In the genomic region with DNA sequence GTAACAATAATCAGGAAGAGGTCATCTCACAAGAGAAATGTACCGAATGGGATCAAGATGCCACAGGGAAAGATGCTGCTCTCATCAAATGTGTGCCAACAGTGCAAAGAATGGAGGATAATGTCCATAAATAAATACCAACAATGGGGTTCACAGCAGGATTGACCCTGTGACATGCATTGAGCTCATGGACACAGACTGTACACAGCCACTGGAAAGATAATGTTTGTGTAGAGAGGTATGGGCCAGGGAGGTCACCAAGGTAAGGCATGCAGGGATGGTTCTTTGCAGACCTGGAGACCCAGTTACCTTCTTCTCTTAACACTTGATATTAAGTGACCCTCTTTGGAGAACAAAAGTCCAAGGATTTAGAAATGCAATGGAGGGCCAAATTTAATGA, we compare ENCODE assay signal across 1 cellular context.
TF ChIP-seq lines count a peak whose summit lies in the region.

No MANE protein-coding gene starts in this region.

TF ChIP-seq in HepG2, 621 proteins besides CTCF, POLR2A, EP300 and RAD21:
- no peak for TF ChIP-seq ZNF235 (CRISPR knock-in tag; IDR thresholded peaks at IDR 0.05; ENCODE audit: borderline replicate concordance)
- TF ChIP-seq NR2F6 (IDR thresholded peaks at IDR 0.05), result peak; percentile 33; the same call in 1 of the 2 replicates
- TF ChIP-seq NR2F6 (CRISPR knock-in tag; IDR thresholded peaks at IDR 0.05), result peak; percentile 38; the same call in 1 of the 2 replicates
- peak; percentile 50; the same call in 1 of the 2 replicates for TF ChIP-seq ARID5B (CRISPR knock-in tag; IDR thresholded peaks at IDR 0.05)
- no peak for TF ChIP-seq ZNF260 (CRISPR knock-in tag; IDR thresholded peaks at IDR 0.05; ENCODE audit: borderline replicate concordance, low read depth)
- peak; percentile 83 for TF ChIP-seq SOX5 (CRISPR knock-in tag; IDR thresholded peaks at IDR 0.05; ENCODE audit: borderline replicate concordance)
- no peak for TF ChIP-seq IKZF4 (CRISPR knock-in tag; IDR thresholded peaks at IDR 0.05; ENCODE audit: borderline replicate concordance, low read depth, not compliant biosample characterization)
- TF ChIP-seq MAX (IDR thresholded peaks at IDR 0.05), result no peak
- TF ChIP-seq ZNF878 (CRISPR knock-in tag; IDR thresholded peaks at IDR 0.05), result 0 out of 2 replicates have a peak, but pooled peaks have one; percentile 12
- TF ChIP-seq ZNF383 (CRISPR knock-in tag; IDR thresholded peaks at IDR 0.05; ENCODE audit: borderline replicate concordance), result 0 out of 2 replicates have a peak, but pooled peaks have one; percentile 7
- no peak for TF ChIP-seq RORA (CRISPR knock-in tag; IDR thresholded peaks at IDR 0.05)
- TF ChIP-seq POLR2G (IDR thresholded peaks at IDR 0.05; ENCODE audit: low read depth, low read length), result no peak
- TF ChIP-seq SOX13 (IDR thresholded peaks at IDR 0.05), result no peak
- peak in 1 of 2 experiments; percentile 77; a peak in 2 of 4 replicates for TF ChIP-seq SOX13 (CRISPR knock-in tag; conservative IDR thresholded peaks at IDR 0.05 in 1 of 2, IDR thresholded peaks at IDR 0.05 in 1 of 2)
- TF ChIP-seq, protein P1, sequence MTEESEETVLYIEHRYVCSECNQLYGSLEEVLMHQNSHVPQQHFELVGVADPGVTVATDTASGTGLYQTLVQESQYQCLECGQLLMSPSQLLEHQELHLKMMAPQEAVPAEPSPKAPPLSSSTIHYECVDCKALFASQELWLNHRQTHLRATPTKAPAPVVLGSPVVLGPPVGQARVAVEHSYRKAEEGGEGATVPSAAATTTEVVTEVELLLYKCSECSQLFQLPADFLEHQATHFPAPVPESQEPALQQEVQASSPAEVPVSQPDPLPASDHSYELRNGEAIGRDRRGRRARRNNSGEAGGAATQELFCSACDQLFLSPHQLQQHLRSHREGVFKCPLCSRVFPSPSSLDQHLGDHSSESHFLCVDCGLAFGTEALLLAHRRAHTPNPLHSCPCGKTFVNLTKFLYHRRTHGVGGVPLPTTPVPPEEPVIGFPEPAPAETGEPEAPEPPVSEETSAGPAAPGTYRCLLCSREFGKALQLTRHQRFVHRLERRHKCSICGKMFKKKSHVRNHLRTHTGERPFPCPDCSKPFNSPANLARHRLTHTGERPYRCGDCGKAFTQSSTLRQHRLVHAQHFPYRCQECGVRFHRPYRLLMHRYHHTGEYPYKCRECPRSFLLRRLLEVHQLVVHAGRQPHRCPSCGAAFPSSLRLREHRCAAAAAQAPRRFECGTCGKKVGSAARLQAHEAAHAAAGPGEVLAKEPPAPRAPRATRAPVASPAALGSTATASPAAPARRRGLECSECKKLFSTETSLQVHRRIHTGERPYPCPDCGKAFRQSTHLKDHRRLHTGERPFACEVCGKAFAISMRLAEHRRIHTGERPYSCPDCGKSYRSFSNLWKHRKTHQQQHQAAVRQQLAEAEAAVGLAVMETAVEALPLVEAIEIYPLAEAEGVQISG (CRISPR knock-in tag; IDR thresholded peaks at IDR 0.05), result no peak
- peak; percentile 13 for TF ChIP-seq TEAD3 (CRISPR knock-in tag; optimal IDR thresholded peaks at IDR 0.05; ENCODE audit: borderline replicate concordance)
- TF ChIP-seq, protein P2, sequence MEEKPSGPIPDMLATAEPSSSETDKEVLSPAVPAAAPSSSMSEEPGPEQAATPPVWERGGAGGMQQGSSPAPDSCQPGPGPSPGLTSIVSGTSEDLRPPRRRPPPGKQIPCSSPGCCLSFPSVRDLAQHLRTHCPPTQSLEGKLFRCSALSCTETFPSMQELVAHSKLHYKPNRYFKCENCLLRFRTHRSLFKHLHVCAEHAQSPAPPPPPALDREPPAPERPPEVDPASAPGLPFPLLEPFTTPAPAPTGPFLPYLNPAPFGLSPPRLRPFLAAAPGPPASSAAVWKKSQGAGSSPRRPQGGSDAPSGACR (CRISPR knock-in tag; IDR thresholded peaks at IDR 0.05), result no peak
- TF ChIP-seq, protein P3, sequence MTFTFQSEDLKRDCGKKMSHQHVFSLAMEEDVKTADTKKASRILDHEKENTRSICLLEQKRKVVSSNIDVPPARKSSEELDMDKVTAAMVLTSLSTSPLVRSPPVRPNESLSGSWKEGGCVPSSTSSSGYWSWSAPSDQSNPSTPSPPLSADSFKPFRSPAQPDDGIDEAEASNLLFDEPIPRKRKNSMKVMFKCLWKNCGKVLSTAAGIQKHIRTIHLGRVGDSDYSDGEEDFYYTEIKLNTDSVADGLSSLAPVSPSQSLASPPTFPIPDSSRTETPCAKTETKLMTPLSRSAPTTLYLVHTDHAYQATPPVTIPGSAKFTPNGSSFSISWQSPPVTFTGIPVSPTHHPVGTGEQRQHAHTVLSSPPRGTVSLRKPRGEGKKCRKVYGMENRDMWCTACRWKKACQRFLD (CRISPR knock-in tag; IDR thresholded peaks at IDR 0.05; ENCODE audit: borderline replicate concordance), result no peak
- TF ChIP-seq, protein P4, sequence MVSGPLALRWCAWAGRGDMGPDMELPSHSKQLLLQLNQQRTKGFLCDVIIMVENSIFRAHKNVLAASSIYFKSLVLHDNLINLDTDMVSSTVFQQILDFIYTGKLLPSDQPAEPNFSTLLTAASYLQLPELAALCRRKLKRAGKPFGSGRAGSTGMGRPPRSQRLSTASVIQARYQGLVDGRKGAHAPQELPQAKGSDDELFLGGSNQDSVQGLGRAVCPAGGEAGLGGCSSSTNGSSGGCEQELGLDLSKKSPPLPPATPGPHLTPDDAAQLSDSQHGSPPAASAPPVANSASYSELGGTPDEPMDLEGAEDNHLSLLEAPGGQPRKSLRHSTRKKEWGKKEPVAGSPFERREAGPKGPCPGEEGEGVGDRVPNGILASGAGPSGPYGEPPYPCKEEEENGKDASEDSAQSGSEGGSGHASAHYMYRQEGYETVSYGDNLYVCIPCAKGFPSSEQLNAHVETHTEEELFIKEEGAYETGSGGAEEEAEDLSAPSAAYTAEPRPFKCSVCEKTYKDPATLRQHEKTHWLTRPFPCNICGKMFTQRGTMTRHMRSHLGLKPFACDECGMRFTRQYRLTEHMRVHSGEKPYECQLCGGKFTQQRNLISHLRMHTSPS (CRISPR knock-in tag; IDR thresholded peaks at IDR 0.05; ENCODE audit: low read depth), result no peak
- peak; percentile 74; the same call in 1 of the 2 replicates for TF ChIP-seq MLX (CRISPR knock-in tag; IDR thresholded peaks at IDR 0.05)
- no peak for TF ChIP-seq ARHGAP35 (CRISPR knock-in tag; IDR thresholded peaks at IDR 0.05; ENCODE audit: borderline replicate concordance)
- TF ChIP-seq RXRB (CRISPR knock-in tag; IDR thresholded peaks at IDR 0.05; ENCODE audit: borderline replicate concordance), result peak; percentile 33; the same call in 1 of the 2 replicates
- TF ChIP-seq CBX5 (CRISPR knock-in tag; IDR thresholded peaks at IDR 0.05; ENCODE audit: borderline replicate concordance), result no peak
- TF ChIP-seq SAP130 (CRISPR knock-in tag; IDR thresholded peaks at IDR 0.05; ENCODE audit: low read depth), result peak; percentile 56
- TF ChIP-seq ZNF136 (CRISPR knock-in tag; IDR thresholded peaks at IDR 0.05; ENCODE audit: low read depth), result no peak
- no peak for TF ChIP-seq ZNF816 (CRISPR knock-in tag; IDR thresholded peaks at IDR 0.05; ENCODE audit: borderline replicate concordance)
- peak; percentile 73 for TF ChIP-seq RARA (CRISPR knock-in tag; IDR thresholded peaks at IDR 0.05)
- TF ChIP-seq SOX6 (IDR thresholded peaks at IDR 0.05), result no peak
- TF ChIP-seq SOX6 (CRISPR knock-in tag; IDR thresholded peaks at IDR 0.05), result peak; percentile 73
- no peak for TF ChIP-seq REPIN1 (CRISPR knock-in tag; IDR thresholded peaks at IDR 0.05; ENCODE audit: borderline replicate concordance, low read depth)
- no peak for TF ChIP-seq MIER2 (CRISPR knock-in tag; IDR thresholded peaks at IDR 0.05)
- TF ChIP-seq FOXA3 (CRISPR knock-in tag; IDR thresholded peaks at IDR 0.05), result peak; percentile 65
- TF ChIP-seq ZMYM4 (CRISPR knock-in tag; IDR thresholded peaks at IDR 0.05), result peak; percentile 21; the same call in 1 of the 2 replicates
- no peak for TF ChIP-seq EEA1 (CRISPR knock-in tag; IDR thresholded peaks at IDR 0.05; ENCODE audit: borderline replicate concordance)
- TF ChIP-seq FOSL1 (CRISPR knock-in tag; IDR thresholded peaks at IDR 0.05; ENCODE audit: borderline replicate concordance), result no peak
